In the genomic region with DNA sequence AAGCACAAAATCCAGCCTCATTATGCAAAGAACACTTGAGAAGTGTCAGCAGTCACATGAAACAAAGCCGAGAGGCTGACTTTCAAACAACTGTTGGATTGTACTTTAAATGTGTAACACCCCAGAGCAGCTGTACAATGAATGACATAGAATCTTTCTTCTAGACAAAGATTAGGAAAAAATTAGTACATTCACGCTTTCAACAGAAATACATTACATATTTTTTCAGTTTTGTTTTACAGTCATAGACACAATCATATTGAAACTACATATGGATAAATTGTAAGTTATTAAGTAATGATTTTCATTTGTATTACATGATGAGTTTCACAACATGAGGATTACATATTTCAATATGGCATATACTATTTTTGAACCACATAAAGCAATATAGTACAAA, we compare ENCODE assay signal across 13 cellular contexts. TPM values are rescaled to one million over a fixed set of nuclear protein-coding genes. Genes with fewer than 3 reads are reported as not detected.
DNase-seq lines count a peak whose midpoint lies in the region; ATAC-seq and TF ChIP-seq lines count a peak whose summit lies in the region.
"Had no signal": no experiment of that assay in that cellular context is flagged by ENCODE, and none has a peak within 500 bp of the region (broad histone marks: within the 10 kb centered on the region; RNA-seq: fewer than 3 reads in every experiment).

No MANE protein-coding gene starts in this region.

- H3K27ac Mint-ChIP-seq in activated T-helper 17 cell treated with anti-CD3 and anti-CD28 coated beads, Interleukin-2, amount 50 U/mL, for 72 hours = no peak overlapping the region
- no peak overlapping the region for H3K27ac Mint-ChIP-seq in mesothelial cell of epicardium

- no peaks in the 10 kb centered on the region for H3K36me3 Mint-ChIP-seq in activated T-helper 17 cell treated with anti-CD3 and anti-CD28 coated beads, Interleukin-2, amount 50 U/mL, for 72 hours (ENCODE audit: low read depth)
- no peaks in the 10 kb centered on the region for H3K36me3 Mint-ChIP-seq in mesothelial cell of epicardium

- H3K4me1 Mint-ChIP-seq in activated T-helper 17 cell treated with anti-CD3 and anti-CD28 coated beads, Interleukin-2, amount 50 U/mL, for 72 hours = peaks cover 3% of the 10 kb centered on the region
- peaks cover 11% of the 10 kb centered on the region for H3K4me1 Mint-ChIP-seq in mesothelial cell of epicardium

- no peak overlapping the region for H3K4me3 Mint-ChIP-seq in activated T-helper 17 cell treated with anti-CD3 and anti-CD28 coated beads, Interleukin-2, amount 50 U/mL, for 72 hours
- no peak overlapping the region for H3K4me3 Mint-ChIP-seq in mesothelial cell of epicardium

- peaks cover 33% of the 10 kb centered on the region for H3K27me3 Mint-ChIP-seq in activated T-helper 17 cell treated with anti-CD3 and anti-CD28 coated beads, Interleukin-2, amount 50 U/mL, for 72 hours
- H3K27me3 Mint-ChIP-seq in mesothelial cell of epicardium (ENCODE audit: low read depth) = no peaks in the 10 kb centered on the region

- H3K9me3 Mint-ChIP-seq in activated T-helper 17 cell treated with anti-CD3 and anti-CD28 coated beads, Interleukin-2, amount 50 U/mL, for 72 hours = no peaks in the 10 kb centered on the region
- no peaks in the 10 kb centered on the region for H3K9me3 Mint-ChIP-seq in mesothelial cell of epicardium

- DNase-seq in central memory CD4-positive, alpha-beta T cell = no peak
- no peak for DNase-seq in mesothelial cell of epicardium (ENCODE audit: low spot score in 2 of 2, unreplicated experiment in 2 of 2)
- DNase-seq: activated CD4-positive, alpha-beta T cell treated with anti-CD3 and anti-CD28 coated beads for 48 hours; hypothalamus; KBM-7; right lobe of liver had no signal

- ATAC-seq in GM18873 (IDR thresholded peaks at IDR 0.05; ENCODE audit: low FRiP score, unreplicated experiment) (peak; percentile 93), GM21381 (IDR thresholded peaks at IDR 0.05; ENCODE audit: unreplicated experiment) (peak; percentile 91), HG03025 (IDR thresholded peaks at IDR 0.05; ENCODE audit: low FRiP score, unreplicated experiment) (peak; percentile 55), HG03045 (IDR thresholded peaks at IDR 0.05; ENCODE audit: unreplicated experiment) (no peak)
- ATAC-seq in activated T-helper 17 cell treated with anti-CD3 and anti-CD28 coated beads, Interleukin-2, amount 50 U/mL, for 72 hours (replicated peaks) = peak; percentile 86
- ATAC-seq: right lobe of liver had no signal

- no peak for TF ChIP-seq CTCF in mesothelial cell of epicardium (IDR thresholded peaks at IDR 0.05; ENCODE audit: unreplicated experiment)

RNA-seq across cellular contexts. Expression of gene AGXT2, which starts 10.6 kb away (rescaled TPM):
- not detected for total RNA-seq in activated T-helper 17 cell treated with anti-CD3 and anti-CD28 coated beads, Interleukin-2, amount 50 U/mL, for 72 hours
- not detected in 3 replicates for total RNA-seq in mesothelial cell of epicardium
- total RNA-seq: mononuclear cell, vagina had no signal
